ENCODE assay signal across 23 cellular contexts in genomic region chr14:71397371-71397770, GRCh38.
DNase-seq lines count a peak whose midpoint lies in the region; ATAC-seq and TF ChIP-seq lines count a peak whose summit lies in the region.
"Had no signal": no experiment of that assay in that cellular context is flagged by ENCODE, and none has a peak within 500 bp of the region (broad histone marks: within the 10 kb centered on the region; RNA-seq: fewer than 3 reads in every experiment).

No MANE protein-coding gene starts in this region.

- peak overlapping the region; percentile 77 for H3K27ac Mint-ChIP-seq in activated naive CD4-positive, alpha-beta T cell treated with anti-CD3 and anti-CD28 coated beads, Interleukin-2, amount 10 ng/mL, durations not matched to agents 7 days and 5 days
- H3K27ac Mint-ChIP-seq in activated naive CD4-positive, alpha-beta T cell treated with anti-CD3 and anti-CD28 coated beads for 36 hours = no peak overlapping the region
- H3K27ac Mint-ChIP-seq in chondrocyte (ENCODE audit: unreplicated experiment) = peak overlapping the region; percentile 83
- H3K27ac Mint-ChIP-seq in stimulated activated naive B cell treated with anti-CD40 and anti-IgM and Interleukin-4, amounts not matched to agents 10 μg/mL and 1 μg/mL and 100 μg/mL, for 72 hours = peak overlapping the region; percentile 99
- H3K27ac Mint-ChIP-seq: GM23338 had no signal

- no peak for ATAC-seq in stimulated activated naive B cell treated with anti-CD40 and anti-IgM and Interleukin-4, amounts not matched to agents 10 μg/mL and 1 μg/mL and 100 μg/mL, for 72 hours (replicated peaks)
- ATAC-seq in GM18520 (IDR thresholded peaks at IDR 0.05; ENCODE audit: unreplicated experiment) (no peak), GM21717 (IDR thresholded peaks at IDR 0.05; ENCODE audit: unreplicated experiment) (no peak)
- ATAC-seq: effector memory CD8-positive, alpha-beta T cell; esophagus mucosa; gastroesophageal sphincter; GM12878; GM23338; psoas muscle had no signal

- no peak overlapping the region for H3K4me3 Mint-ChIP-seq in activated naive CD4-positive, alpha-beta T cell treated with anti-CD3 and anti-CD28 coated beads, Interleukin-2, amount 10 ng/mL, durations not matched to agents 7 days and 5 days
- no peak overlapping the region for H3K4me3 Mint-ChIP-seq in activated naive CD4-positive, alpha-beta T cell treated with anti-CD3 and anti-CD28 coated beads for 36 hours
- no peak overlapping the region for H3K4me3 Mint-ChIP-seq in chondrocyte (ENCODE audit: unreplicated experiment)
- H3K4me3 Mint-ChIP-seq in stimulated activated naive B cell treated with anti-CD40 and anti-IgM and Interleukin-4, amounts not matched to agents 10 μg/mL and 1 μg/mL and 100 μg/mL, for 72 hours = no peak overlapping the region
- H3K4me3 Mint-ChIP-seq: effector memory CD8-positive, alpha-beta T cell; GM23338 had no signal

- H3K9me3 Mint-ChIP-seq in activated naive CD4-positive, alpha-beta T cell treated with anti-CD3 and anti-CD28 coated beads, Interleukin-2, amount 10 ng/mL, durations not matched to agents 7 days and 5 days = no peaks in the 10 kb centered on the region
- H3K9me3 Mint-ChIP-seq in activated naive CD4-positive, alpha-beta T cell treated with anti-CD3 and anti-CD28 coated beads for 36 hours = no peaks in the 10 kb centered on the region
- no peaks in the 10 kb centered on the region for H3K9me3 Mint-ChIP-seq in chondrocyte (ENCODE audit: low read depth)
- H3K9me3 Mint-ChIP-seq in stimulated activated naive B cell treated with anti-CD40 and anti-IgM and Interleukin-4, amounts not matched to agents 10 μg/mL and 1 μg/mL and 100 μg/mL, for 72 hours = peaks cover 0 to 5% of the 10 kb centered on the region in 2 donors
- H3K9me3 Mint-ChIP-seq: effector memory CD8-positive, alpha-beta T cell; GM23338 had no signal

- CTCF ChIA-PET in activated naive CD4-positive, alpha-beta T cell treated with anti-CD3 and anti-CD28 coated beads, Interleukin-2, amount 10 ng/mL, durations not matched to agents 7 days and 5 days (lab: Charles Lee) = no interaction called here
- CTCF ChIA-PET in activated naive CD4-positive, alpha-beta T cell treated with anti-CD3 and anti-CD28 coated beads for 36 hours (lab: Charles Lee) = no interaction called here

- H3K27me3 Mint-ChIP-seq in activated naive CD4-positive, alpha-beta T cell treated with anti-CD3 and anti-CD28 coated beads, Interleukin-2, amount 10 ng/mL, durations not matched to agents 7 days and 5 days = no peaks in the 10 kb centered on the region
- no peaks in the 10 kb centered on the region for H3K27me3 Mint-ChIP-seq in activated naive CD4-positive, alpha-beta T cell treated with anti-CD3 and anti-CD28 coated beads for 36 hours (ENCODE audit: low read depth)
- H3K27me3 Mint-ChIP-seq in chondrocyte (ENCODE audit: low read depth) = no peaks in the 10 kb centered on the region
- H3K27me3 Mint-ChIP-seq in stimulated activated naive B cell treated with anti-CD40 and anti-IgM and Interleukin-4, amounts not matched to agents 10 μg/mL and 1 μg/mL and 100 μg/mL, for 72 hours = no peaks in the 10 kb centered on the region
- H3K27me3 Mint-ChIP-seq: effector memory CD8-positive, alpha-beta T cell had no signal

- H3K4me1 Mint-ChIP-seq in activated naive CD4-positive, alpha-beta T cell treated with anti-CD3 and anti-CD28 coated beads, Interleukin-2, amount 10 ng/mL, durations not matched to agents 7 days and 5 days = peaks cover 44% of the 10 kb centered on the region
- peaks cover 35% of the 10 kb centered on the region for H3K4me1 Mint-ChIP-seq in activated naive CD4-positive, alpha-beta T cell treated with anti-CD3 and anti-CD28 coated beads for 36 hours (ENCODE audit: low read depth)
- H3K4me1 Mint-ChIP-seq in chondrocyte (ENCODE audit: low read depth) = peaks cover 71% of the 10 kb centered on the region
- peaks cover 33 to 79% of the 10 kb centered on the region in 2 donors for H3K4me1 Mint-ChIP-seq in stimulated activated naive B cell treated with anti-CD40 and anti-IgM and Interleukin-4, amounts not matched to agents 10 μg/mL and 1 μg/mL and 100 μg/mL, for 72 hours

- TF ChIP-seq CTCF in chondrocyte (IDR thresholded peaks at IDR 0.05) = no peak

- intact Hi-C loops in activated naive CD4-positive, alpha-beta T cell treated with anti-CD3 and anti-CD28 coated beads for 36 hours (cut with micrococcal nuclease) = no loop called here

- H3K36me3 Mint-ChIP-seq in activated naive CD4-positive, alpha-beta T cell treated with anti-CD3 and anti-CD28 coated beads, Interleukin-2, amount 10 ng/mL, durations not matched to agents 7 days and 5 days = peaks cover 11% of the 10 kb centered on the region
- no peaks in the 10 kb centered on the region for H3K36me3 Mint-ChIP-seq in activated naive CD4-positive, alpha-beta T cell treated with anti-CD3 and anti-CD28 coated beads for 36 hours (ENCODE audit: low read depth)
- no peaks in the 10 kb centered on the region for H3K36me3 Mint-ChIP-seq in chondrocyte (ENCODE audit: low read depth)
- H3K36me3 Mint-ChIP-seq in stimulated activated naive B cell treated with anti-CD40 and anti-IgM and Interleukin-4, amounts not matched to agents 10 μg/mL and 1 μg/mL and 100 μg/mL, for 72 hours = peaks cover 19 to 42% of the 10 kb centered on the region in 2 donors

- no peak for DNase-seq in activated naive CD4-positive, alpha-beta T cell treated with anti-CD3 and anti-CD28 coated beads, Interleukin-2, amount 10 ng/mL, durations not matched to agents 7 days and 5 days
- DNase-seq in activated naive CD4-positive, alpha-beta T cell treated with anti-CD3 and anti-CD28 coated beads for 36 hours = no peak
- DNase-seq in RPMI7951 (ENCODE audit: low read depth) (peak; percentile 9), chondrocyte (ENCODE audit: low spot score) (no peak), MV-4-11 (lab: John Stamatoyannopoulos, UW) (no peak)
- DNase-seq in stimulated activated naive B cell treated with anti-CD40 and anti-IgM and Interleukin-4, amounts not matched to agents 10 μg/mL and 1 μg/mL and 100 μg/mL, for 72 hours = no peak
- DNase-seq: adrenal gland; brain microvascular endothelial cell; effector memory CD8-positive, alpha-beta T cell; kidney; NCI-H1092 treated with DMSO at 0.1 percent for 48 hours; NCI-H2029 treated with DMSO at 0.1 percent for 48 hours; NCI-H345; NCI-H82; psoas muscle; Right ventricle myocardium superior; uterus had no signal
